Comparison of ENCODE assay signal across 1 cellular context in genomic region chr11:1673841-1674193, GRCh38.
TF ChIP-seq lines count a peak whose summit lies in the region.

No MANE protein-coding gene starts in this region.

TF ChIP-seq in HepG2, 621 proteins besides CTCF, POLR2A, EP300 and RAD21 (continued from another document and continues in another):
- TF ChIP-seq POGK (CRISPR knock-in tag; conservative IDR thresholded peaks at IDR 0.05): 0 out of 2 replicates have a peak, but pooled peaks have one; percentile 8
- TF ChIP-seq KLF16 (CRISPR knock-in tag; IDR thresholded peaks at IDR 0.05): peak in 1 of 2 experiments; percentile 57; a peak in 1 of 4 replicates
- TF ChIP-seq HNF4A (CRISPR knock-in tag; IDR thresholded peaks at IDR 0.05): peak; percentile 85
- peak; percentile 92 for TF ChIP-seq MLX (CRISPR knock-in tag; IDR thresholded peaks at IDR 0.05)
- TF ChIP-seq ZNF788 (CRISPR knock-in tag; IDR thresholded peaks at IDR 0.05; ENCODE audit: borderline replicate concordance): no peak
- no peak for TF ChIP-seq ZNF318 (CRISPR knock-in tag; IDR thresholded peaks at IDR 0.05)
- TF ChIP-seq HDAC2 (CRISPR knock-in tag; IDR thresholded peaks at IDR 0.05): peak; percentile 42; the same call in 1 of the 2 replicates
- TF ChIP-seq PCBP1 (IDR thresholded peaks at IDR 0.05; ENCODE audit: borderline replicate concordance, low read depth, low read length): no peak
- no peak for TF ChIP-seq DR1 (CRISPR knock-in tag; IDR thresholded peaks at IDR 0.05)
- no peak for TF ChIP-seq FOSL1 (CRISPR knock-in tag; IDR thresholded peaks at IDR 0.05; ENCODE audit: borderline replicate concordance)
- TF ChIP-seq ZNF317 (CRISPR knock-in tag; IDR thresholded peaks at IDR 0.05): no peak
- TF ChIP-seq ZNF740 (CRISPR knock-in tag; IDR thresholded peaks at IDR 0.05): no peak
- TF ChIP-seq PHF8 (CRISPR knock-in tag; IDR thresholded peaks at IDR 0.05): no peak
- no peak for TF ChIP-seq E2F5 (CRISPR knock-in tag; conservative IDR thresholded peaks at IDR 0.05)
- peak; percentile 83 for TF ChIP-seq FOXO1 (CRISPR knock-in tag; IDR thresholded peaks at IDR 0.05)
- no peak for TF ChIP-seq ZNF282 (IDR thresholded peaks at IDR 0.05; ENCODE audit: partially characterized antibody)
- TF ChIP-seq DMAP1 (CRISPR knock-in tag; IDR thresholded peaks at IDR 0.05): no peak
- TF ChIP-seq ELK4 (CRISPR knock-in tag; IDR thresholded peaks at IDR 0.05; ENCODE audit: borderline replicate concordance): no peak
- TF ChIP-seq ZNF775 (CRISPR knock-in tag; IDR thresholded peaks at IDR 0.05; ENCODE audit: borderline replicate concordance): no peak
- TF ChIP-seq MED8 (CRISPR knock-in tag; IDR thresholded peaks at IDR 0.05; ENCODE audit: insufficient replicate concordance): peak; percentile 89
- TF ChIP-seq ZSCAN9 (CRISPR knock-in tag; IDR thresholded peaks at IDR 0.05; ENCODE audit: borderline replicate concordance): 0 out of 2 replicates have a peak, but pooled peaks have one; percentile 36
- peak; percentile 49; the same call in 1 of the 2 replicates for TF ChIP-seq ZNF609 (CRISPR knock-in tag; IDR thresholded peaks at IDR 0.05; ENCODE audit: borderline replicate concordance)
- peak; percentile 59 for TF ChIP-seq RERE (CRISPR knock-in tag; IDR thresholded peaks at IDR 0.05; ENCODE audit: low read depth)
- TF ChIP-seq ZNF530 (CRISPR knock-in tag; IDR thresholded peaks at IDR 0.05; ENCODE audit: low read depth): no peak
- TF ChIP-seq GTF3A (CRISPR knock-in tag; conservative IDR thresholded peaks at IDR 0.05): no peak
